Comparison of ENCODE assay signal across 1 cellular context in genomic region chr2:101012706-101013181, GRCh38.
TF ChIP-seq lines count a peak whose summit lies in the region.

No MANE protein-coding gene starts in this region.

TF ChIP-seq in HepG2, 621 proteins besides CTCF, POLR2A, EP300 and RAD21 (continued from another document and continues in another):
- TF ChIP-seq RBM22 (optimal IDR thresholded peaks at IDR 0.05; ENCODE audit: low read length) = peak; percentile 92
- no peak for TF ChIP-seq ZBTB4 (CRISPR knock-in tag; IDR thresholded peaks at IDR 0.05; ENCODE audit: borderline replicate concordance)
- no peak for TF ChIP-seq IRF9 (CRISPR knock-in tag; IDR thresholded peaks at IDR 0.05; ENCODE audit: borderline replicate concordance)
- TF ChIP-seq RBAK (CRISPR knock-in tag; IDR thresholded peaks at IDR 0.05) = no peak
- TF ChIP-seq ARHGAP35 (CRISPR knock-in tag; IDR thresholded peaks at IDR 0.05; ENCODE audit: borderline replicate concordance) = no peak
- TF ChIP-seq ZNF232 (CRISPR knock-in tag; IDR thresholded peaks at IDR 0.05; ENCODE audit: borderline replicate concordance) = no peak
- TF ChIP-seq ZKSCAN8 (CRISPR knock-in tag; IDR thresholded peaks at IDR 0.05; ENCODE audit: borderline replicate concordance) = 0 out of 2 replicates have a peak, but pooled peaks have one; percentile 24
- no peak for TF ChIP-seq ZNF557 (CRISPR knock-in tag; IDR thresholded peaks at IDR 0.05)
- TF ChIP-seq SMC3 (IDR thresholded peaks at IDR 0.05; ENCODE audit: low read length) = peak; percentile 85
- TF ChIP-seq MBD4 (IDR thresholded peaks at IDR 0.05; ENCODE audit: borderline replicate concordance, low read length) = 0 out of 2 replicates have a peak, but pooled peaks have one; percentile 8
- no peak for TF ChIP-seq CENPBD1 (CRISPR knock-in tag; IDR thresholded peaks at IDR 0.05; ENCODE audit: borderline replicate concordance, low read depth)
- TF ChIP-seq ARID3A (IDR thresholded peaks at IDR 0.05; ENCODE audit: low read depth, low read length) = no peak
- no peak for TF ChIP-seq THAP8 (CRISPR knock-in tag; IDR thresholded peaks at IDR 0.05; ENCODE audit: borderline replicate concordance)
- no peak for TF ChIP-seq SKIL (CRISPR knock-in tag; IDR thresholded peaks at IDR 0.05; ENCODE audit: borderline replicate concordance)
- 0 out of 2 replicates have a peak, but pooled peaks have one; percentile 25 for TF ChIP-seq BATF2 (CRISPR knock-in tag; IDR thresholded peaks at IDR 0.05)
- TF ChIP-seq MBNL3 (CRISPR knock-in tag; conservative IDR thresholded peaks at IDR 0.05) = no peak
- no peak for TF ChIP-seq CENPT (CRISPR knock-in tag; IDR thresholded peaks at IDR 0.05; ENCODE audit: low read depth)
- no peak for TF ChIP-seq ZNF780A (CRISPR knock-in tag; IDR thresholded peaks at IDR 0.05)
- TF ChIP-seq BRF2 (CRISPR knock-in tag; IDR thresholded peaks at IDR 0.05) = 0 out of 2 replicates have a peak, but pooled peaks have one; percentile 49
- TF ChIP-seq AHR (CRISPR knock-in tag; IDR thresholded peaks at IDR 0.05) = no peak
- TF ChIP-seq ZNF766 (CRISPR knock-in tag; IDR thresholded peaks at IDR 0.05; ENCODE audit: borderline replicate concordance) = no peak
- TF ChIP-seq ZC3H13 (CRISPR knock-in tag; IDR thresholded peaks at IDR 0.05) = peak; percentile 83
- peak; percentile 29; the same call in 1 of the 2 replicates for TF ChIP-seq THRA (CRISPR knock-in tag; IDR thresholded peaks at IDR 0.05; ENCODE audit: borderline replicate concordance)
- no peak for TF ChIP-seq ZNF282 (IDR thresholded peaks at IDR 0.05; ENCODE audit: partially characterized antibody)
- TF ChIP-seq ZNF816 (CRISPR knock-in tag; IDR thresholded peaks at IDR 0.05; ENCODE audit: borderline replicate concordance) = no peak
- TF ChIP-seq REL (CRISPR knock-in tag; conservative IDR thresholded peaks at IDR 0.05) = peak; percentile 54; the same call in 1 of the 2 replicates
- no peak for TF ChIP-seq SATB2 (CRISPR knock-in tag; IDR thresholded peaks at IDR 0.05)
- TF ChIP-seq HBP1 (CRISPR knock-in tag; IDR thresholded peaks at IDR 0.05; ENCODE audit: low read depth) = no peak
- TF ChIP-seq DR1 (CRISPR knock-in tag; IDR thresholded peaks at IDR 0.05) = no peak
- no peak for TF ChIP-seq SMAD9 (CRISPR knock-in tag; IDR thresholded peaks at IDR 0.05)
- peak in 1 of 2 experiments; percentile 48; a peak in 1 of 4 replicates for TF ChIP-seq ATF4 (CRISPR knock-in tag; IDR thresholded peaks at IDR 0.05)
- no peak for TF ChIP-seq STAT5B (CRISPR knock-in tag; IDR thresholded peaks at IDR 0.05)
- TF ChIP-seq NCOA5 (CRISPR knock-in tag; IDR thresholded peaks at IDR 0.05) = no peak
- TF ChIP-seq ZBTB46 (CRISPR knock-in tag; IDR thresholded peaks at IDR 0.05; ENCODE audit: borderline replicate concordance) = no peak
- no peak for TF ChIP-seq RNF219 (CRISPR knock-in tag; IDR thresholded peaks at IDR 0.05)
- TF ChIP-seq ZNF33A (CRISPR knock-in tag; IDR thresholded peaks at IDR 0.05; ENCODE audit: borderline replicate concordance) = no peak
- TF ChIP-seq MYPOP (CRISPR knock-in tag; IDR thresholded peaks at IDR 0.05) = 0 out of 2 replicates have a peak, but pooled peaks have one; percentile 42
- no peak for TF ChIP-seq TAF15 (IDR thresholded peaks at IDR 0.05; ENCODE audit: low read depth, low read length, poor library complexity, severe bottlenecking)
- no peak for TF ChIP-seq HHEX (CRISPR knock-in tag; IDR thresholded peaks at IDR 0.05)
